2 cellular contexts compared by ENCODE assay signal in genomic region chr7:40268836-40269235, GRCh38.
TF ChIP-seq lines count a peak whose summit lies in the region.

No MANE protein-coding gene starts in this region.

TF ChIP-seq in HepG2, 621 proteins besides CTCF, POLR2A, EP300 and RAD21 (continued from another document):
- TF ChIP-seq LCORL (IDR thresholded peaks at IDR 0.05): no peak
- TF ChIP-seq LCORL (CRISPR knock-in tag; IDR thresholded peaks at IDR 0.05): no peak
- TF ChIP-seq PTBP1 (IDR thresholded peaks at IDR 0.05; ENCODE audit: low read depth, low read length, poor library complexity, severe bottlenecking): no peak
- TF ChIP-seq HNRNPL (IDR thresholded peaks at IDR 0.05; ENCODE audit: low read depth, low read length): no peak
- TF ChIP-seq JUN (CRISPR knock-in tag; IDR thresholded peaks at IDR 0.05): no peak
- no peak for TF ChIP-seq SAFB2 (CRISPR knock-in tag; IDR thresholded peaks at IDR 0.05; ENCODE audit: borderline replicate concordance, low read depth)
- no peak for TF ChIP-seq ZNF333 (CRISPR knock-in tag; IDR thresholded peaks at IDR 0.05; ENCODE audit: borderline replicate concordance)
- no peak for TF ChIP-seq ZNF724P (CRISPR knock-in tag; IDR thresholded peaks at IDR 0.05; ENCODE audit: borderline replicate concordance)
- no peak for TF ChIP-seq ZNF414 (CRISPR knock-in tag; IDR thresholded peaks at IDR 0.05)
- no peak for TF ChIP-seq ZNF558 (CRISPR knock-in tag; IDR thresholded peaks at IDR 0.05; ENCODE audit: borderline replicate concordance)
- TF ChIP-seq ARHGAP35 (CRISPR knock-in tag; IDR thresholded peaks at IDR 0.05; ENCODE audit: borderline replicate concordance): no peak
- no peak for TF ChIP-seq PHB2 (IDR thresholded peaks at IDR 0.05; ENCODE audit: partially characterized antibody)
- TF ChIP-seq PHF8 (CRISPR knock-in tag; IDR thresholded peaks at IDR 0.05): no peak
- no peak for TF ChIP-seq ZNF720 (CRISPR knock-in tag; IDR thresholded peaks at IDR 0.05)
- TF ChIP-seq NR2C2 (CRISPR knock-in tag; IDR thresholded peaks at IDR 0.05; ENCODE audit: borderline replicate concordance): no peak
- TF ChIP-seq AHDC1 (CRISPR knock-in tag; IDR thresholded peaks at IDR 0.05; ENCODE audit: borderline replicate concordance): no peak
- TF ChIP-seq GLI4 (CRISPR knock-in tag; IDR thresholded peaks at IDR 0.05; ENCODE audit: borderline replicate concordance): no peak

TF ChIP-seq in WTC11, 78 proteins besides CTCF, POLR2A, EP300 and RAD21 (continued from another document):
- TF ChIP-seq ATF6 (CRISPR knock-in tag; IDR thresholded peaks at IDR 0.05): no peak
- TF ChIP-seq ZSCAN18 (CRISPR knock-in tag; IDR thresholded peaks at IDR 0.05): no peak
- TF ChIP-seq ZNF671 (CRISPR knock-in tag; IDR thresholded peaks at IDR 0.05): no peak
- TF ChIP-seq TEAD4 (CRISPR knock-in tag; IDR thresholded peaks at IDR 0.05): no peak
- TF ChIP-seq MYBL2 (CRISPR knock-in tag; IDR thresholded peaks at IDR 0.05): no peak
- no peak for TF ChIP-seq GRHL2 (CRISPR knock-in tag; IDR thresholded peaks at IDR 0.05; ENCODE audit: insufficient replicate concordance, severe bottlenecking)
- no peak for TF ChIP-seq ZNF281 (CRISPR knock-in tag; IDR thresholded peaks at IDR 0.05)
- no peak for TF ChIP-seq SOX15 (CRISPR knock-in tag; IDR thresholded peaks at IDR 0.05)
- TF ChIP-seq ZBTB43 (CRISPR knock-in tag; IDR thresholded peaks at IDR 0.05): no peak
- no peak for TF ChIP-seq AFF4 (CRISPR knock-in tag; IDR thresholded peaks at IDR 0.05; ENCODE audit: borderline replicate concordance)
- no peak for TF ChIP-seq FOXP1 (CRISPR knock-in tag; IDR thresholded peaks at IDR 0.05; ENCODE audit: borderline replicate concordance)
